Comparison of ENCODE assay signal across 18 cellular contexts in the genomic region with DNA sequence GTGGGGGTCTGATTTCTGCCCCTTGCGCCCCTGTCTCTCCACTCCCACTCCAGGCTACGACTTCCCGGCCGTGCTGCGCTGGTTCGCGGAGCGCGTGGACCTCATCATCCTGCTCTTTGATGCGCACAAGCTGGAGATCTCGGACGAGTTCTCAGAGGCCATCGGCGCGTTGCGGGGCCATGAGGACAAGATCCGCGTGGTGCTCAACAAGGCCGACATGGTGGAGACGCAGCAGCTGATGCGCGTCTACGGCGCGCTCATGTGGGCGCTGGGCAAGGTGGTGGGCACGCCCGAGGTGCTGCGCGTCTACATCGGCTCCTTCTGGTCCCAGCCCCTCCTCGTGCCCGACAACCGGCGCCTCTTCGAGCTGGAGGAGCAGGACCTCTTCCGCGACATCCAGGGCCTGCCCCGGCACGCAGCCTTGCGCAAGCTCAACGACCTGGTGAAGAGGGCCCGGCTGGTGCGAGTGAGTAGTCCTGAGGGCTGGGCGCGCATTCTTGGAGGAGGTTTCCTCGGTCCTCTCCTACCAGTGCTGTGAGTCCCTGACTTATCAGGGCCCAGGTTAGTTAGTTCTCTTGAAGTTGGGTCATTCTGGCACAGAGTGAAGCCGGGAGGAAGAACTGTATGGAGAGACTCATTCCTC. TPM values are rescaled to one million over a fixed set of nuclear protein-coding genes. Genes with fewer than 3 reads are reported as not detected.
DNase-seq lines count a peak whose midpoint lies in the region; ATAC-seq and TF ChIP-seq lines count a peak whose summit lies in the region.
"Had no signal": no experiment of that assay in that cellular context is flagged by ENCODE, and none has a peak within 500 bp of the region (broad histone marks: within the 10 kb centered on the region; RNA-seq: fewer than 3 reads in every experiment).

No MANE protein-coding gene starts in this region.

- H3K36me3 ChIP-seq in RWPE2 (ENCODE audit: low read depth) (peaks cover 82% of the 10 kb centered on the region), thoracic aorta (peaks cover 18% of the 10 kb centered on the region)

- H3K27ac ChIP-seq in RWPE2 (ENCODE audit: poor library complexity, severe bottlenecking) (peak overlapping the region; percentile 97), foreskin keratinocyte (peak overlapping the region; percentile 35), thoracic aorta (peak overlapping the region; percentile 4 to 19)
- H3K27ac ChIP-seq: C4-2B, pancreas, SK-N-MC had no signal

- H3K4me1 ChIP-seq in RWPE2 (ENCODE audit: insufficient read depth, poor library complexity, severe bottlenecking) (peaks cover 44% of the 10 kb centered on the region), foreskin keratinocyte (peaks cover 32% of the 10 kb centered on the region), thoracic aorta (ENCODE audit: control insufficient read depth in 1 of 2, low read depth in 2 of 2) (peaks cover 12 to 49% of the 10 kb centered on the region in 2 donors)

- peak overlapping the region; percentile 20; the same call in 1 of the 2 replicates for H3K4me3 Mint-ChIP-seq in HFFc6
- H3K4me3 Mint-ChIP-seq: activated T-cell treated with anti-CD3 and anti-CD28 coated beads, Interleukin-2, amount 50 U/mL, for 4 hours; memory B cell had no signal

- H3K27ac Mint-ChIP-seq in HFFc6: peak overlapping the region; percentile 91
- H3K27ac Mint-ChIP-seq: memory B cell had no signal

- peaks cover 52% of the 10 kb centered on the region for H3K36me3 Mint-ChIP-seq in HFFc6 (ENCODE audit: low read depth)

- ATAC-seq in RWPE2 (ENCODE audit: low read depth) (peak; percentile 71), foreskin keratinocyte (peak; percentile 62), thoracic aorta (ENCODE audit: insufficient number of reproducible peaks, low FRiP score, low read depth) (no peak), GM21526 (IDR thresholded peaks at IDR 0.05; ENCODE audit: low FRiP score, unreplicated experiment) (no peak), HG03432 (IDR thresholded peaks at IDR 0.05; ENCODE audit: unreplicated experiment) (no peak)
- ATAC-seq: activated T-cell treated with anti-CD3 and anti-CD28 coated beads, Interleukin-2, amount 50 U/mL, for 4 hours; pancreas had no signal

- H3K27me3 Mint-ChIP-seq in HFFc6 (ENCODE audit: insufficient read depth): peaks cover 1% of the 10 kb centered on the region

- TF ChIP-seq CTCF in HFFc6 (IDR thresholded peaks at IDR 0.05) (no peak), RWPE2 (IDR thresholded peaks at IDR 0.05; ENCODE audit: poor library complexity, severe bottlenecking) (no peak), foreskin keratinocyte (conservative IDR thresholded peaks at IDR 0.05) (no peak), thoracic aorta (IDR thresholded peaks at IDR 0.05) (no peak), GM20000 (IDR thresholded peaks at IDR 0.05; ENCODE audit: extremely low read depth, missing control alignments) (no peak)

- DNase-seq in HFFc6 (no peak), RWPE2 (ENCODE audit: low spot score) (peak; percentile 95), foreskin keratinocyte (peak; percentile 83 to 91), thoracic aorta (ENCODE audit: low spot score) (no peak), HCEC 1CT (no peak), GM20000 (ENCODE audit: low spot score) (no peak)
- DNase-seq: activated T-cell treated with anti-CD3 and anti-CD28 coated beads, Interleukin-2, amount 50 U/mL, for 4 hours; effector CD8-positive, alpha-beta T cell; GDM1; MM.1S; NCI-H526; stimulated activated CD4-positive, alpha-beta T cell treated with anti-CD3 and anti-CD28 coated beads, Interleukin-2, amount 100 ng/mL, for 24 hours had no signal

- H3K9me3 ChIP-seq in RWPE2 (ENCODE audit: severe bottlenecking) (no peaks in the 10 kb centered on the region), thoracic aorta (no peaks in the 10 kb centered on the region)
- H3K9me3 ChIP-seq: pancreas had no signal

- H3K4me3 ChIP-seq in RWPE2 (ENCODE audit: severe bottlenecking) (no peak overlapping the region), thoracic aorta (no peak overlapping the region)
- H3K4me3 ChIP-seq: pancreas, SK-N-MC had no signal

- H3K27me3 ChIP-seq in RWPE2 (ENCODE audit: insufficient read depth, poor library complexity, severe bottlenecking): no peaks in the 10 kb centered on the region
- no peaks in the 10 kb centered on the region for H3K27me3 ChIP-seq in foreskin keratinocyte
- H3K27me3 ChIP-seq in thoracic aorta (replicated peaks; ENCODE audit: insufficient read depth): no peaks in the 10 kb centered on the region
- H3K27me3 ChIP-seq: pancreas had no signal

- H3K4me1 Mint-ChIP-seq in HFFc6 (ENCODE audit: low read depth): peaks cover 77% of the 10 kb centered on the region

- no peaks in the 10 kb centered on the region for H3K9me3 Mint-ChIP-seq in HFFc6
- H3K9me3 Mint-ChIP-seq: activated T-cell treated with anti-CD3 and anti-CD28 coated beads, Interleukin-2, amount 50 U/mL, for 4 hours had no signal

RNA-seq across cellular contexts. Expression of gene EHD2, which starts 12.7 kb away (rescaled TPM):
- 100 to 1,000 TPM; 321 to 395 (median 334) TPM for total RNA-seq in HFFc6 (2021; fragmentation: NEBNext Ultra II Directional; extraction: Animal tissue kit (Norgen Biotek cat#: 25700))
- total RNA-seq in foreskin keratinocyte (70.2 and 74.9 TPM in 2 replicates), thoracic aorta (100 to 1,000 TPM; 141 to 195 TPM)
- 93.3 and 98.9 TPM in 2 replicates for polyA plus RNA-seq in foreskin keratinocyte

RNA-seq across cellular contexts. Expression of gene NOP53, which starts 19.5 kb away (rescaled TPM):
- total RNA-seq in HFFc6 (2021; fragmentation: NEBNext Ultra II Directional; extraction: Animal tissue kit (Norgen Biotek cat#: 25700)): 100 to 1,000 TPM in 4 of 6 experiments, 10 to 100 TPM in 2; 72.7 to 113 (median 106) TPM
- total RNA-seq in foreskin keratinocyte (73.1 and 76.9 TPM in 2 replicates), thoracic aorta (100 to 1,000 TPM; 189 to 220 TPM)
- polyA plus RNA-seq in foreskin keratinocyte: 128 and 142 TPM in 2 replicates

RNA-seq across cellular contexts. Expression of gene SELENOW, which starts 52.6 kb away (rescaled TPM):
- 100 to 1,000 TPM; 214 to 245 (median 224) TPM for total RNA-seq in HFFc6 (2021; fragmentation: NEBNext Ultra II Directional; extraction: Animal tissue kit (Norgen Biotek cat#: 25700))
- 412 and 470 TPM in 2 replicates for total RNA-seq in foreskin keratinocyte
- 523 and 582 TPM in 2 replicates for polyA plus RNA-seq in foreskin keratinocyte
- total RNA-seq in thoracic aorta: 1,000 to 10,000 TPM in 1 of 2 donors, 100 to 1,000 TPM in 1; 504 to 1,102 TPM

Comparison
In these comparisons a context has a peak if more than half of its experiments do, and no peak if none do; other contexts are left out.
1. DNase-seq: peak in RWPE2 (single experiment) and foreskin keratinocyte (2 of 2); none in HFFc6 (single experiment), thoracic aorta (single experiment), HCEC 1CT (single experiment) and GM20000 (single experiment).
2. ATAC-seq: peak in RWPE2 (single experiment) and foreskin keratinocyte (single experiment); none in thoracic aorta (single experiment), GM21526 (single experiment) and HG03432 (single experiment).
3. H3K27ac ChIP-seq: peak in every context shown above with its lines; median percentile 97 in RWPE2; 35 in foreskin keratinocyte; 12 in thoracic aorta.